ENCODE assay signal across 22 cellular contexts in genomic region chr12:19191089-19191488, GRCh38.
A peak's percentile ranks its signal among the peaks of the same experiment; 100 is the strongest.
DNase-seq lines count a peak whose midpoint lies in the region; ATAC-seq and TF ChIP-seq lines count a peak whose summit lies in the region.
"Had no signal": no experiment of that assay in that cellular context is flagged by ENCODE, and none has a peak within 500 bp of the region (broad histone marks: within the 10 kb centered on the region; RNA-seq: fewer than 3 reads in every experiment).

No MANE protein-coding gene starts in this region.

- 56 to 100% methylated on average over 1 of the region's 1 CpG for WGBS in gastroesophageal sphincter (ENCODE audit: low coverage in 1 of 2), 2 donors

- no peaks in the 10 kb centered on the region for H3K9me3 ChIP-seq in gastroesophageal sphincter
- H3K9me3 ChIP-seq: HAP-1, SJCRH30 had no signal

- H3K4me3 ChIP-seq in gastroesophageal sphincter (no peak overlapping the region), retinal pigment epithelial cell (ENCODE audit: low read length) (no peak overlapping the region)
- H3K4me3 ChIP-seq: HAP-1, SJCRH30 had no signal

- TF ChIP-seq EP300 in gastroesophageal sphincter (IDR thresholded peaks at IDR 0.05) = no peak

- peak overlapping the region in 3 of 4 donors; percentile 43 to 58 (median 46) for H3K27ac ChIP-seq in gastroesophageal sphincter
- H3K27ac ChIP-seq: KMS-11, SJCRH30 had no signal

- peaks cover 23 to 84% (median 23%) of the 10 kb centered on the region in 3 donors for H3K4me1 ChIP-seq in gastroesophageal sphincter

- DNase-seq in D341Med (ENCODE audit: low spot score) = peak; percentile 33
- DNase-seq in retinal pigment epithelial cell (ENCODE audit: low read depth) = peak; percentile 93
- DNase-seq in stimulated activated CD4-positive, alpha-beta T cell treated with anti-CD3 and anti-CD28 coated beads, Interleukin-2, amount 100 ng/mL, for 48 hours = no peak
- no peak for DNase-seq in NCI-H1436 (lab: John Stamatoyannopoulos, UW)
- no peak for DNase-seq in dermis blood vessel endothelial cell
- no peak for DNase-seq in C1 segment of cervical spinal cord (lab: John Stamatoyannopoulos, UW)
- DNase-seq: activated CD8-positive, alpha-beta T cell treated with anti-CD3 and anti-CD28 coated beads for 36 hours; activated naive CD4-positive, alpha-beta T cell treated with anti-CD3 and anti-CD28 coated beads, Interleukin-2, amount 50 U/mL, for 16 hours; activated T-cell treated with anti-CD3 and anti-CD28 coated beads, Interleukin-2, amount 50 U/mL, for 24 hours; effector CD4-positive, alpha-beta T cell; NCI-H1048; NCI-H2107; NCI-H524 treated with DMSO at 0.1 percent for 48 hours; retina; SJCRH30; stimulated activated CD4-positive, alpha-beta T cell treated with anti-CD3 and anti-CD28 coated beads, Interleukin-15, amount 100 ng/mL, for 24 hours; stimulated activated naive CD4-positive, alpha-beta T cell had no signal

- no peak for TF ChIP-seq CTCF in gastroesophageal sphincter (IDR thresholded peaks at IDR 0.05)
- TF ChIP-seq CTCF in retinal pigment epithelial cell (conservative IDR thresholded peaks at IDR 0.05; ENCODE audit: low read depth, low read length) = no peak

- H3K36me3 ChIP-seq in gastroesophageal sphincter = no peaks in the 10 kb centered on the region
- H3K36me3 ChIP-seq: HAP-1, SJCRH30 had no signal

- no peaks in the 10 kb centered on the region for H3K27me3 ChIP-seq in gastroesophageal sphincter
- H3K27me3 ChIP-seq: SJCRH30 had no signal

- ATAC-seq in SK-N-SH treated with all-trans-retinoic acid at 6 μM for 48 hours (peak; percentile 37), gastroesophageal sphincter (no peak)
- ATAC-seq: activated CD8-positive, alpha-beta T cell treated with anti-CD3 and anti-CD28 coated beads for 36 hours; PC-3 had no signal

- no peak for TF ChIP-seq POLR2A in gastroesophageal sphincter (IDR thresholded peaks at IDR 0.05)

TF ChIP-seq in SK-N-SH treated with all-trans-retinoic acid at 6 μM for 48 hours, 23 proteins besides CTCF, POLR2A, EP300 and RAD21:
- no peak for TF ChIP-seq SNAI2 (CRISPR knock-in tag; IDR thresholded peaks at IDR 0.05)
- no peak for TF ChIP-seq ZFP30 (CRISPR knock-in tag; IDR thresholded peaks at IDR 0.05)
- TF ChIP-seq ZNF70 (CRISPR knock-in tag; IDR thresholded peaks at IDR 0.05) = no peak
- no peak for TF ChIP-seq PATZ1 (CRISPR knock-in tag; IDR thresholded peaks at IDR 0.05; ENCODE audit: borderline replicate concordance)
- no peak for TF ChIP-seq PPARA (CRISPR knock-in tag; IDR thresholded peaks at IDR 0.05; ENCODE audit: borderline replicate concordance)
- no peak for TF ChIP-seq POU6F1 (CRISPR knock-in tag; IDR thresholded peaks at IDR 0.05; ENCODE audit: borderline replicate concordance, low read depth)
- no peak for TF ChIP-seq ZNF8 (CRISPR knock-in tag; IDR thresholded peaks at IDR 0.05)
- TF ChIP-seq BACH2 (CRISPR knock-in tag; IDR thresholded peaks at IDR 0.05; ENCODE audit: borderline replicate concordance) = no peak
- TF ChIP-seq ZFP3 (CRISPR knock-in tag; IDR thresholded peaks at IDR 0.05) = no peak
- no peak for TF ChIP-seq ZNF565 (CRISPR knock-in tag; conservative IDR thresholded peaks at IDR 0.05; ENCODE audit: low read depth)
- TF ChIP-seq CSDC2 (CRISPR knock-in tag; IDR thresholded peaks at IDR 0.05) = no peak

Comparison
In these comparisons a context has a peak if more than half of its experiments do, and no peak if none do; other contexts are left out.
1. DNase-seq: peak in D341Med (single experiment) and retinal pigment epithelial cell (single experiment); none in stimulated activated CD4-positive, alpha-beta T cell treated with anti-CD3 and anti-CD28 coated beads, Interleukin-2, amount 100 ng/mL, for 48 hours (0 of 2), NCI-H1436 (single experiment), dermis blood vessel endothelial cell (single experiment) and C1 segment of cervical spinal cord (0 of 14).